ENCODE assay signal across 16 cellular contexts in genomic region chr14:52355526-52355925, GRCh38. TPM values are rescaled to one million over a fixed set of nuclear protein-coding genes. Genes with fewer than 3 reads are reported as not detected.
DNase-seq lines count a peak whose midpoint lies in the region; ATAC-seq, FAIRE-seq and TF ChIP-seq lines count a peak whose summit lies in the region.
"Had no signal": no experiment of that assay in that cellular context is flagged by ENCODE, and none has a peak within 500 bp of the region (broad histone marks: within the 10 kb centered on the region; RNA-seq: fewer than 3 reads in every experiment).

No MANE protein-coding gene starts in this region.

- TF ChIP-seq RAD21 in A549 (conservative IDR thresholded peaks at IDR 0.05 in 1 of 2, IDR thresholded peaks at IDR 0.05 in 1 of 2) (no peak), HCT116 (IDR thresholded peaks at IDR 0.05; ENCODE audit: low read depth) (no peak)

- H3K23ac ChIP-seq in mesenchymal stem cell (ENCODE audit: low read length in 2 of 2): no peak overlapping the region

- H2BK5ac ChIP-seq in mesenchymal stem cell (ENCODE audit: low read depth, low read length, poor library complexity, severe bottlenecking): peak overlapping the region; percentile 33

- H2BK12ac ChIP-seq in mesenchymal stem cell (ENCODE audit: low read length in 2 of 2): peak overlapping the region; percentile 65 to 98

- H2AFZ ChIP-seq in HCT116 (ENCODE audit: low read depth, low read length, poor library complexity, severe bottlenecking) (peak overlapping the region; percentile 47), mesenchymal stem cell (ENCODE audit: low read depth, low read length) (no peak overlapping the region)

- no peak overlapping the region for H2BK15ac ChIP-seq in mesenchymal stem cell (ENCODE audit: low read depth, poor library complexity, severe bottlenecking)

- peak overlapping the region; percentile 42 for H4K8ac ChIP-seq in mesenchymal stem cell (ENCODE audit: low read length)

- TF ChIP-seq CTCF in A549 (IDR thresholded peaks at IDR 0.05) (no peak), HCT116 (IDR thresholded peaks at IDR 0.05 in 2 of 3, conservative IDR thresholded peaks at IDR 0.05 in 1 of 3; ENCODE audit: borderline replicate concordance in 1 of 3, insufficient read depth in 1 of 3, low read depth in 2 of 3, low read length in 2 of 3) (no peak)

- H3K9me3 ChIP-seq in A549: no peaks in the 10 kb centered on the region
- no peaks in the 10 kb centered on the region for H3K9me3 ChIP-seq in HCT116 (ENCODE audit: control insufficient read depth in 1 of 2, insufficient read depth in 1 of 2, low read depth in 1 of 2, low read length in 2 of 2)
- H3K9me3 ChIP-seq in mesenchymal stem cell (ENCODE audit: control insufficient read depth, low read length): no peaks in the 10 kb centered on the region
- H3K9me3 ChIP-seq in small intestine (ENCODE audit: control insufficient read depth, low read depth): no peaks in the 10 kb centered on the region

- H3K36me3 ChIP-seq in HCT116 (ENCODE audit: control insufficient read depth in 1 of 2, insufficient read depth in 2 of 2, low read length in 2 of 2): no peaks in the 10 kb centered on the region
- no peaks in the 10 kb centered on the region for H3K36me3 ChIP-seq in mesenchymal stem cell (ENCODE audit: control insufficient read depth in 1 of 2, insufficient read depth in 2 of 2, low read depth in 1 of 2, low read length in 2 of 2)
- no peaks in the 10 kb centered on the region for H3K36me3 ChIP-seq in small intestine (ENCODE audit: control insufficient read depth in 2 of 2, insufficient read depth in 2 of 2, low read length in 2 of 2)

- H3K27ac ChIP-seq in A549 (peak overlapping the region; percentile 34 to 74; a peak in 5 of 6 replicates), HCT116 (ENCODE audit: low read depth, low read length) (no peak overlapping the region), mesenchymal stem cell (ENCODE audit: low read length, poor library complexity, severe bottlenecking) (peak overlapping the region; percentile 75), small intestine (ENCODE audit: low read depth in 1 of 2, low read length in 1 of 2) (peak overlapping the region in 1 of 2 donors; percentile 38)

- TF ChIP-seq POLR2A in A549 (IDR thresholded peaks at IDR 0.05; ENCODE audit: low read length): no peak
- TF ChIP-seq POLR2A in HCT116 (IDR thresholded peaks at IDR 0.05; ENCODE audit: borderline replicate concordance, extremely low read depth, insufficient read depth, insufficient read length): no peak

- no peak overlapping the region for H3K14ac ChIP-seq in mesenchymal stem cell (ENCODE audit: low read length in 2 of 2)

- peak overlapping the region; percentile 71 for H2BK120ac ChIP-seq in mesenchymal stem cell (ENCODE audit: low read depth, low read length)

- RAD21 ChIA-PET in HCT116 (lab: Charles Lee; ENCODE audit: low non-redundant PET in 1 of 2, low total read pairs in 2 of 2, uncharacterized antibody in 2 of 2, unreplicated experiment in 2 of 2): no interaction called here

- H3K4me3 ChIP-seq in A549: no peak overlapping the region
- H3K4me3 ChIP-seq in HCT116 (replicated peaks in 1 of 2; ENCODE audit: low read depth in 1 of 2, low read length in 2 of 2): no peak overlapping the region
- H3K4me3 ChIP-seq in mesenchymal stem cell (ENCODE audit: insufficient read depth in 1 of 2, low read depth in 1 of 2, low read length in 2 of 2): peak overlapping the region in 1 of 2 experiments; percentile 64
- H3K4me3 ChIP-seq in small intestine (ENCODE audit: low read depth in 1 of 2, low read length in 2 of 2): no peak overlapping the region

- H3K27me3 ChIP-seq in HCT116 (ENCODE audit: insufficient read depth, low read length): no peaks in the 10 kb centered on the region
- H3K27me3 ChIP-seq in mesenchymal stem cell (ENCODE audit: control insufficient read depth in 1 of 2, insufficient read depth in 1 of 2, low read length in 2 of 2): no peaks in the 10 kb centered on the region
- H3K27me3 ChIP-seq in small intestine (ENCODE audit: control insufficient read depth in 2 of 2, insufficient read depth in 2 of 2, low read length in 2 of 2): no peaks in the 10 kb centered on the region

- intact Hi-C loops in HCT116 (cut with micrococcal nuclease): no loop called here
- intact Hi-C loops in activated T-helper 1 cell treated with anti-CD3 and anti-CD28 coated beads, Interleukin-12 subunit alpha, Interleukin-12 subunit beta, Interleukin-2, Interleukin-4 antibody, amounts not matched to agents 30 ng/mL and 10 ng/mL and 1 ng/mL, durations not matched to agents 14 hours and 24 hours and 36 hours (cut with micrococcal nuclease): no loop called here

- H3K79me1 ChIP-seq in mesenchymal stem cell (replicated peaks; ENCODE audit: low read length, poor library complexity, severe bottlenecking): no peaks in the 10 kb centered on the region

- H3K4me1 ChIP-seq in A549: peaks cover 57% of the 10 kb centered on the region
- peaks cover 0 to 8% of the 10 kb centered on the region in 2 experiments; a peak in 1 of 4 replicates for H3K4me1 ChIP-seq in HCT116 (ENCODE audit: control insufficient read depth in 1 of 2, insufficient read depth in 2 of 2, low read length in 2 of 2)
- H3K4me1 ChIP-seq in mesenchymal stem cell (ENCODE audit: control insufficient read depth, insufficient read depth, low read depth, low read length): peaks cover 9% of the 10 kb centered on the region
- H3K4me1 ChIP-seq in small intestine (ENCODE audit: control insufficient read depth in 2 of 2, insufficient read depth in 1 of 2, low read depth in 1 of 2, low read length in 1 of 2): peaks cover 0 to 5% of the 10 kb centered on the region in 2 donors

- POLR2A ChIA-PET in A549 (lab: Yijun Ruan, JAX): no interaction called here
- POLR2A ChIA-PET in HCT116 (lab: Charles Lee): no interaction called here

- CTCF ChIA-PET in A549 (lab: Yijun Ruan, JAX) (no interaction called here), HCT116 (lab: Charles Lee) (no interaction called here)

- no peak overlapping the region for H4K91ac ChIP-seq in mesenchymal stem cell (ENCODE audit: low read length)

- no peak for FAIRE-seq in A549 (lab: Jason Lieb, UNC)
- FAIRE-seq in small intestine (lab: Jason Lieb, UNC): no peak

- no peak overlapping the region for H3K27ac Mint-ChIP-seq in activated T-helper 1 cell treated with anti-CD3 and anti-CD28 coated beads, Interleukin-12 subunit alpha, Interleukin-12 subunit beta, Interleukin-2, Interleukin-4 antibody, amounts not matched to agents 30 ng/mL and 10 ng/mL and 1 ng/mL, durations not matched to agents 14 hours and 24 hours and 36 hours
- H3K27ac Mint-ChIP-seq: progenitor cell of endocrine pancreas had no signal

- H3K79me2 ChIP-seq in HCT116 (ENCODE audit: insufficient read depth, low read length): no peaks in the 10 kb centered on the region

- TF ChIP-seq EP300 in A549 (IDR thresholded peaks at IDR 0.05): no peak

- H4K20me1 ChIP-seq in HCT116 (ENCODE audit: insufficient read depth): no peaks in the 10 kb centered on the region

- BruUV-seq in HCT116 (replicated peaks; lab: Mats Ljungman, UMichigan): no TSS peak

- H2AK5ac ChIP-seq in mesenchymal stem cell (ENCODE audit: low read length, severe bottlenecking): peak overlapping the region; percentile 29

- H3K4me3 Mint-ChIP-seq in activated T-helper 1 cell treated with anti-CD3 and anti-CD28 coated beads, Interleukin-12 subunit alpha, Interleukin-12 subunit beta, Interleukin-2, Interleukin-4 antibody, amounts not matched to agents 30 ng/mL and 10 ng/mL and 1 ng/mL, durations not matched to agents 14 hours and 24 hours and 36 hours: peak overlapping the region; percentile 48

- H3K18ac ChIP-seq in mesenchymal stem cell (ENCODE audit: low read depth in 1 of 2, low read length in 2 of 2): peak overlapping the region; percentile 78 to 96

- no peak for ATAC-seq in A549
- no peak for ATAC-seq in HCT116

- H3K4me2 ChIP-seq in A549 (peak overlapping the region; percentile 43), HCT116 (ENCODE audit: low read length) (no peak overlapping the region), mesenchymal stem cell (ENCODE audit: low read length, poor library complexity, severe bottlenecking) (no peak overlapping the region)

- H3K27me3 Mint-ChIP-seq in activated T-helper 1 cell treated with anti-CD3 and anti-CD28 coated beads, Interleukin-12 subunit alpha, Interleukin-12 subunit beta, Interleukin-2, Interleukin-4 antibody, amounts not matched to agents 30 ng/mL and 10 ng/mL and 1 ng/mL, durations not matched to agents 14 hours and 24 hours and 36 hours (ENCODE audit: insufficient read depth): peaks cover under 1% of the 10 kb centered on the region
- H3K27me3 Mint-ChIP-seq: progenitor cell of endocrine pancreas had no signal

- DNase-seq in A549 (ENCODE audit: low read depth in 1 of 2, low spot score in 1 of 2): peak in 1 of 2 experiments; percentile 12
- no peak for DNase-seq in HCT116 (ENCODE audit: low read depth, low spot score)
- DNase-seq in activated T-helper 1 cell treated with anti-CD3 and anti-CD28 coated beads, Interleukin-12 subunit alpha, Interleukin-12 subunit beta, Interleukin-2, Interleukin-4 antibody, amounts not matched to agents 30 ng/mL and 10 ng/mL and 1 ng/mL, durations not matched to agents 14 hours and 24 hours and 36 hours (ENCODE audit: low spot score): no peak
- DNase-seq in mesenchymal stem cell: no peak
- no peak for DNase-seq in islet precursor cell
- DNase-seq in HUDEP-2 (lab: John Stamatoyannopoulos, UW; ENCODE audit: unreplicated experiment in 76 of 76): no peak
- no peak for DNase-seq in NOMO-1 treated with dmso at 0.1 percent for 144 hours (lab: John Stamatoyannopoulos, UW; ENCODE audit: unreplicated experiment)
- no peak for DNase-seq in small intestine
- DNase-seq: activated T-cell treated with anti-CD3 and anti-CD28 coated beads, Interleukin-2, amount 50 U/mL, for 48 hours; AML-193; anterior cingulate cortex; dermis blood vessel endothelial cell; Karpas-422; NCI-H82 had no signal

- 22% methylated on average over 5 of the region's 5 CpGs for WGBS in A549 (ENCODE audit: missing lambda C conversion rate)
- WGBS in mesenchymal stem cell: 0% methylated on average over 5 of the region's 5 CpGs
- 51 to 68% (median 54%) methylated on average over 5 of the region's 5 CpGs for WGBS in small intestine, 3 donors

- H3K36me3 Mint-ChIP-seq in activated T-helper 1 cell treated with anti-CD3 and anti-CD28 coated beads, Interleukin-12 subunit alpha, Interleukin-12 subunit beta, Interleukin-2, Interleukin-4 antibody, amounts not matched to agents 30 ng/mL and 10 ng/mL and 1 ng/mL, durations not matched to agents 14 hours and 24 hours and 36 hours (ENCODE audit: low read depth): peaks cover 5% of the 10 kb centered on the region

- H3K4ac ChIP-seq in mesenchymal stem cell (ENCODE audit: low read depth in 1 of 2, low read length in 2 of 2): peak overlapping the region; percentile 3 to 98

- no peak overlapping the region for H3K9ac ChIP-seq in HCT116 (ENCODE audit: low read length)
- peak overlapping the region; percentile 81 for H3K9ac ChIP-seq in mesenchymal stem cell (ENCODE audit: low read length)

- H3K9me3 Mint-ChIP-seq in activated T-helper 1 cell treated with anti-CD3 and anti-CD28 coated beads, Interleukin-12 subunit alpha, Interleukin-12 subunit beta, Interleukin-2, Interleukin-4 antibody, amounts not matched to agents 30 ng/mL and 10 ng/mL and 1 ng/mL, durations not matched to agents 14 hours and 24 hours and 36 hours: no peaks in the 10 kb centered on the region

- H3K9me2 ChIP-seq in HCT116 (ENCODE audit: insufficient read depth): 0 out of 2 replicates have a peak, but pooled peaks cover 5% of the 10 kb centered on the region

- H3K4me1 Mint-ChIP-seq in activated T-helper 1 cell treated with anti-CD3 and anti-CD28 coated beads, Interleukin-12 subunit alpha, Interleukin-12 subunit beta, Interleukin-2, Interleukin-4 antibody, amounts not matched to agents 30 ng/mL and 10 ng/mL and 1 ng/mL, durations not matched to agents 14 hours and 24 hours and 36 hours (ENCODE audit: low read depth): peaks cover 61% of the 10 kb centered on the region

RNA-seq across cellular contexts. Expression of gene PTGER2, which starts 41.4 kb away (rescaled TPM):
- 0.74 and 0.79 TPM in 2 replicates for polyA plus RNA-seq in A549 (2011; rRNA removed)
- polyA plus RNA-seq in A549 (2012; cell fraction: cytosol; rRNA removed): 0.15 and 0.29 TPM in 2 replicates
- polyA plus RNA-seq in A549 (2012; cell fraction: nucleus; rRNA removed): 0.05 and 0.13 TPM in 2 replicates
- 0.51 to 1.2 TPM (median 0.55 TPM) in 3 replicates for polyA plus RNA-seq in A549 (2017; fragmentation: RNase III; extraction: RNeasy Plus Mini Kit Qiagen cat#74134 plus additional on column Dnase treatment)
- 0.19 and 0.21 TPM in 2 replicates for polyA minus RNA-seq in A549 (2011; rRNA and poly(A)+ RNA removed)
- total RNA-seq in HCT116 (2021; ENCODE audit: unreplicated experiment): 0.57 TPM
- polyA plus RNA-seq in HCT116 (2012): 0.05 and 0.18 TPM in 2 replicates
- 67.4 and 67.9 TPM in 2 replicates for total RNA-seq in activated T-helper 1 cell treated with anti-CD3 and anti-CD28 coated beads, Interleukin-12 subunit alpha, Interleukin-12 subunit beta, Interleukin-2, Interleukin-4 antibody, amounts not matched to agents 30 ng/mL and 10 ng/mL and 1 ng/mL, durations not matched to agents 14 hours and 24 hours and 36 hours
- 17.5 TPM for polyA plus RNA-seq in mesenchymal stem cell (2013, experiment 1 of 2)
- polyA plus RNA-seq in mesenchymal stem cell (2013, experiment 2 of 2): 17.8 TPM
- 1 to 10 TPM in 2 of 3 donors, under 1 TPM in 1; 0.45 to 5.1 (median 2.3) TPM for polyA plus RNA-seq in small intestine
- total RNA-seq: SK-MEL-5 had no signal

Comparison
In these comparisons a context has a peak if more than half of its experiments do, and no peak if none do; other contexts are left out.
1. RNA of gene PTGER2, which starts 41.4 kb away (total RNA-seq): 67.4 to 67.9 TPM in activated T-helper 1 cell treated with anti-CD3 and anti-CD28 coated beads, Interleukin-12 subunit alpha, Interleukin-12 subunit beta, Interleukin-2, Interleukin-4 antibody, amounts not matched to agents 30 ng/mL and 10 ng/mL and 1 ng/mL, durations not matched to agents 14 hours and 24 hours and 36 hours; 0.57 TPM in HCT116 (single experiment); every median in the first group is over 10 times any median in the second.